In genomic region chr1:151056574-151056973, GRCh38 we compare ENCODE assay signal across 1 cellular context.
TF ChIP-seq lines count a peak whose summit lies in the region.

No MANE protein-coding gene starts in this region.

TF ChIP-seq in K562, 482 proteins besides CTCF, POLR2A, EP300 and RAD21 (continues in another document):
- TF ChIP-seq ARNT (IDR thresholded peaks at IDR 0.05) (no peak), CLOCK (CRISPR knock-in tag; IDR thresholded peaks at IDR 0.05; ENCODE audit: borderline replicate concordance) (no peak), RB1 (IDR thresholded peaks at IDR 0.05; ENCODE audit: low read depth) (no peak), COPS2 (conservative IDR thresholded peaks at IDR 0.05) (no peak), ZNF316 (IDR thresholded peaks at IDR 0.05) (peak; percentile 50), GABPA (tag; conservative IDR thresholded peaks at IDR 0.05; ENCODE audit: low read depth) (no peak), MLLT1 (IDR thresholded peaks at IDR 0.05) (0 out of 4 replicates have a peak, but pooled peaks of 1 of the 2 experiments have one; percentile 38), SETDB1 (IDR thresholded peaks at IDR 0.05; ENCODE audit: low read length) (no peak), IRF2 (CRISPR knock-in tag; IDR thresholded peaks at IDR 0.05) (no peak), FOXA3 (CRISPR knock-in tag; conservative IDR thresholded peaks at IDR 0.05 in 1 of 2, IDR thresholded peaks at IDR 0.05 in 1 of 2) (0 out of 4 replicates have a peak, but pooled peaks of 1 of the 2 experiments have one; percentile 52), NKRF (IDR thresholded peaks at IDR 0.05; ENCODE audit: borderline replicate concordance) (0 out of 2 replicates have a peak, but pooled peaks have one; percentile 47), MAFK (IDR thresholded peaks at IDR 0.05; ENCODE audit: low read length) (no peak), TBP (optimal IDR thresholded peaks at IDR 0.05; ENCODE audit: low read depth, low read length) (no peak), TCF15 (CRISPR knock-in tag; IDR thresholded peaks at IDR 0.05) (no peak), ETV1 (tag; conservative IDR thresholded peaks at IDR 0.05; ENCODE audit: low read depth) (0 out of 2 replicates have a peak, but pooled peaks have one; percentile 10), E4F1 (CRISPR knock-in tag; IDR thresholded peaks at IDR 0.05; ENCODE audit: borderline replicate concordance) (no peak), POLR2G (IDR thresholded peaks at IDR 0.05; ENCODE audit: low read depth, low read length) (no peak), NELFE (IDR thresholded peaks at IDR 0.05; ENCODE audit: insufficient read depth, insufficient read length) (no peak), CHD7 (IDR thresholded peaks at IDR 0.05; ENCODE audit: low read depth, low read length) (no peak)
- TF ChIP-seq, protein P1, sequence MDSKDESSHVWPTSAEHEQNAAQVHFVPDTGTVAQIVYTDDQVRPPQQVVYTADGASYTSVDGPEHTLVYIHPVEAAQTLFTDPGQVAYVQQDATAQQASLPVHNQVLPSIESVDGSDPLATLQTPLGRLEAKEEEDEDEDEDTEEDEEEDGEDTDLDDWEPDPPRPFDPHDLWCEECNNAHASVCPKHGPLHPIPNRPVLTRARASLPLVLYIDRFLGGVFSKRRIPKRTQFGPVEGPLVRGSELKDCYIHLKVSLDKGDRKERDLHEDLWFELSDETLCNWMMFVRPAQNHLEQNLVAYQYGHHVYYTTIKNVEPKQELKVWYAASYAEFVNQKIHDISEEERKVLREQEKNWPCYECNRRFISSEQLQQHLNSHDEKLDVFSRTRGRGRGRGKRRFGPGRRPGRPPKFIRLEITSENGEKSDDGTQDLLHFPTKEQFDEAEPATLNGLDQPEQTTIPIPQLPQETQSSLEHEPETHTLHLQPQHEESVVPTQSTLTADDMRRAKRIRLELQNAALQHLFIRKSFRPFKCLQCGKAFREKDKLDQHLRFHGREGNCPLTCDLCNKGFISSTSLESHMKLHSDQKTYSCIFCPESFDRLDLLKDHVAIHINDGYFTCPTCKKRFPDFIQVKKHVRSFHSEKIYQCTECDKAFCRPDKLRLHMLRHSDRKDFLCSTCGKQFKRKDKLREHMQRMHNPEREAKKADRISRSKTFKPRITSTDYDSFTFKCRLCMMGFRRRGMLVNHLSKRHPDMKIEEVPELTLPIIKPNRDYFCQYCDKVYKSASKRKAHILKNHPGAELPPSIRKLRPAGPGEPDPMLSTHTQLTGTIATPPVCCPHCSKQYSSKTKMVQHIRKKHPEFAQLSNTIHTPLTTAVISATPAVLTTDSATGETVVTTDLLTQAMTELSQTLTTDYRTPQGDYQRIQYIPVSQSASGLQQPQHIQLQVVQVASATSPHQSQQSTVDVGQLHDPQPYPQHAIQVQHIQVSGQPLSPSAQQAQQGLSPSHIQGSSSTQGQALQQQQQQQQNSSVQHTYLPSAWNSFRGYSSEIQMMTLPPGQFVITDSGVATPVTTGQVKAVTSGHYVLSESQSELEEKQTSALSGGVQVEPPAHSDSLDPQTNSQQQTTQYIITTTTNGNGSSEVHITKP (IDR thresholded peaks at IDR 0.05; ENCODE audit: partially characterized antibody) = no peak
- TF ChIP-seq, protein P2, sequence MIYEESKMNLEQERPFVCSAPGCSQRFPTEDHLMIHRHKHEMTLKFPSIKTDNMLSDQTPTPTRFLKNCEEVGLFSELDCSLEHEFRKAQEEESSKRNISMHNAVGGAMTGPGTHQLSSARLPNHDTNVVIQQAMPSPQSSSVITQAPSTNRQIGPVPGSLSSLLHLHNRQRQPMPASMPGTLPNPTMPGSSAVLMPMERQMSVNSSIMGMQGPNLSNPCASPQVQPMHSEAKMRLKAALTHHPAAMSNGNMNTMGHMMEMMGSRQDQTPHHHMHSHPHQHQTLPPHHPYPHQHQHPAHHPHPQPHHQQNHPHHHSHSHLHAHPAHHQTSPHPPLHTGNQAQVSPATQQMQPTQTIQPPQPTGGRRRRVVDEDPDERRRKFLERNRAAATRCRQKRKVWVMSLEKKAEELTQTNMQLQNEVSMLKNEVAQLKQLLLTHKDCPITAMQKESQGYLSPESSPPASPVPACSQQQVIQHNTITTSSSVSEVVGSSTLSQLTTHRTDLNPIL (CRISPR knock-in tag; IDR thresholded peaks at IDR 0.05) = no peak
- TF ChIP-seq, protein P3, sequence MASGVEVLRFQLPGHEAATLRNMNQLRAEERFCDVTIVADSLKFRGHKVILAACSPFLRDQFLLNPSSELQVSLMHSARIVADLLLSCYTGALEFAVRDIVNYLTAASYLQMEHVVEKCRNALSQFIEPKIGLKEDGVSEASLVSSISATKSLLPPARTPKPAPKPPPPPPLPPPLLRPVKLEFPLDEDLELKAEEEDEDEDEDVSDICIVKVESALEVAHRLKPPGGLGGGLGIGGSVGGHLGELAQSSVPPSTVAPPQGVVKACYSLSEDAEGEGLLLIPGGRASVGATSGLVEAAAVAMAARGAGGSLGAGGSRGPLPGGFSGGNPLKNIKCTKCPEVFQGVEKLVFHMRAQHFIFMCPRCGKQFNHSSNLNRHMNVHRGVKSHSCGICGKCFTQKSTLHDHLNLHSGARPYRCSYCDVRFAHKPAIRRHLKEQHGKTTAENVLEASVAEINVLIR (CRISPR knock-in tag; IDR thresholded peaks at IDR 0.05) = no peak
